ENCODE assay signal across 14 cellular contexts in genomic region chr1:79100385-79100784, GRCh38.
DNase-seq lines count a peak whose midpoint lies in the region; ATAC-seq, FAIRE-seq and TF ChIP-seq lines count a peak whose summit lies in the region.
"Had no signal": no experiment of that assay in that cellular context is flagged by ENCODE, and none has a peak within 500 bp of the region (broad histone marks: within the 10 kb centered on the region; RNA-seq: fewer than 3 reads in every experiment).

No MANE protein-coding gene starts in this region.

- ATAC-seq in K562 (no peak), left ventricle myocardium superior (no peak)
- ATAC-seq: activated T-cell treated with anti-CD3 and anti-CD28 coated beads, Interleukin-2, amount 50 U/mL, for 72 hours; T-cell had no signal

- H3K36me3 Mint-ChIP-seq in nephron progenitor cell (ENCODE audit: low read depth): no peaks in the 10 kb centered on the region
- H3K36me3 Mint-ChIP-seq: T-cell, type B pancreatic cell had no signal

- intact Hi-C loops in K562 (cut with micrococcal nuclease): no loop called here
- intact Hi-C loops in left ventricle myocardium superior (cut with micrococcal nuclease): no loop called here

- no peak overlapping the region for H3K27ac ChIP-seq in K562 (ENCODE audit: extremely low read depth, low read depth, low read length)
- H3K27ac ChIP-seq: ascending aorta had no signal

- no peaks in the 10 kb centered on the region for H3K4me1 ChIP-seq in K562 (replicated peaks in 1 of 2; ENCODE audit: control insufficient read depth in 2 of 2, insufficient read depth in 2 of 2, low read length in 2 of 2)

- no peaks in the 10 kb centered on the region for H3K79me2 ChIP-seq in K562 (ENCODE audit: control insufficient read depth, insufficient read depth, low read length)

- H3K9me3 ChIP-seq in K562 (replicated peaks; ENCODE audit: control insufficient read depth, insufficient read depth, low read depth, low read length): no peaks in the 10 kb centered on the region
- H3K9me3 ChIP-seq: ascending aorta had no signal

- no peak for TF ChIP-seq RAD21 in K562 (CRISPR knock-in tag; conservative IDR thresholded peaks at IDR 0.05 in 1 of 2, IDR thresholded peaks at IDR 0.05 in 1 of 2)

- no peaks in the 10 kb centered on the region for H3K27me3 ChIP-seq in K562 (ENCODE audit: control insufficient read depth in 2 of 2, insufficient read depth in 2 of 2, low read length in 2 of 2)
- H3K27me3 ChIP-seq: ascending aorta had no signal

- no peaks in the 10 kb centered on the region for H3K27me3 Mint-ChIP-seq in nephron progenitor cell (ENCODE audit: low read depth, poor library complexity)
- H3K27me3 Mint-ChIP-seq: T-cell, type B pancreatic cell had no signal

- H3K4me1 Mint-ChIP-seq in nephron progenitor cell: peaks cover 13% of the 10 kb centered on the region
- H3K4me1 Mint-ChIP-seq: T-cell had no signal

- TF ChIP-seq EP300 in K562 (IDR thresholded peaks at IDR 0.05; ENCODE audit: low read length): no peak

- H3K9me1 ChIP-seq in K562 (ENCODE audit: control insufficient read depth, insufficient read depth, low read length): no peaks in the 10 kb centered on the region

- no peak overlapping the region for H3K4me3 ChIP-seq in K562
- H3K4me3 ChIP-seq: ascending aorta had no signal

- CTCF ChIA-PET in K562 (lab: Yijun Ruan, JAX; ENCODE audit: low intra/inter-chr PET ratio): no interaction called here

- H3K9ac ChIP-seq in K562 (ENCODE audit: insufficient read depth in 1 of 2, low read depth in 2 of 2, low read length in 2 of 2): no peak overlapping the region

- H3K27ac Mint-ChIP-seq in nephron progenitor cell: no peak overlapping the region
- H3K27ac Mint-ChIP-seq: activated T-cell treated with anti-CD3 and anti-CD28 coated beads, Interleukin-2, amount 50 U/mL, for 72 hours; T-cell; type B pancreatic cell had no signal

- TF ChIP-seq POLR2A in K562 (conservative IDR thresholded peaks at IDR 0.05): no peak

- no peak for FAIRE-seq in K562 (lab: Jason Lieb, UNC)

- no peaks in the 10 kb centered on the region for H4K20me1 ChIP-seq in K562 (replicated peaks; ENCODE audit: control insufficient read depth, insufficient read depth, low read length)

- DNase-seq in AG08395 (ENCODE audit: low spot score) (peak; percentile 68), HT1080 (ENCODE audit: low read depth) (peak; percentile 61), K562 (ENCODE audit: extremely low read depth in 1 of 4, low spot score in 3 of 4) (no peak), iPS-NIHi7 (ENCODE audit: extremely low spot score) (peak; percentile 13), nephron progenitor cell (no peak), left ventricle myocardium superior (no peak), dedifferentiated amniotic fluid mesenchymal stem cell (ENCODE audit: extremely low spot score) (no peak), HuH-7.5 (ENCODE audit: low spot score) (no peak)
- DNase-seq: activated CD4-positive, alpha-beta T cell treated with anti-CD3 and anti-CD28 coated beads for 1 hour; activated T-cell treated with anti-CD3 and anti-CD28 coated beads, Interleukin-2, amount 50 U/mL, for 72 hours; NCI-H2107; T-cell had no signal

- no TSS peak for BruUV-seq in K562 (replicated peaks; lab: Mats Ljungman, UMichigan)

- H3K4me2 ChIP-seq in K562 (ENCODE audit: insufficient read depth, low read length): no peak overlapping the region

- 1% methylated on average over 7 of the region's 7 CpGs for WGBS in K562 (ENCODE audit: insufficient coverage, low coverage, missing lambda C conversion rate)

- POLR2A ChIA-PET in K562 (lab: Yijun Ruan, JAX): no interaction called here

- no peaks in the 10 kb centered on the region for H3K36me3 ChIP-seq in K562 (ENCODE audit: control insufficient read depth, insufficient read depth, low read length)
- H3K36me3 ChIP-seq: ascending aorta had no signal

- no peak overlapping the region for H3K4me3 Mint-ChIP-seq in nephron progenitor cell
- H3K4me3 Mint-ChIP-seq: activated T-cell treated with anti-CD3 and anti-CD28 coated beads, Interleukin-2, amount 50 U/mL, for 72 hours; T-cell; type B pancreatic cell had no signal

- TF ChIP-seq CTCF in K562 (IDR thresholded peaks at IDR 0.05 in 2 of 3, conservative IDR thresholded peaks at IDR 0.05 in 1 of 3; ENCODE audit: insufficient read depth in 2 of 3, low read depth in 1 of 3, low read length in 3 of 3) (no peak), nephron progenitor cell (IDR thresholded peaks at IDR 0.05) (no peak)

- in situ Hi-C loops in K562 (cut with MboI): no loop called here

- no peak overlapping the region for H2AFZ ChIP-seq in K562 (ENCODE audit: low read depth, low read length)

- H3K9me3 Mint-ChIP-seq in nephron progenitor cell: no peaks in the 10 kb centered on the region
- H3K9me3 Mint-ChIP-seq: type B pancreatic cell had no signal

TF ChIP-seq in K562, 482 proteins besides CTCF, POLR2A, EP300 and RAD21:
- TF ChIP-seq TEAD1 (CRISPR knock-in tag; IDR thresholded peaks at IDR 0.05): no peak
- no peak for TF ChIP-seq SLC30A9 (CRISPR knock-in tag; IDR thresholded peaks at IDR 0.05)
- TF ChIP-seq ATF3 (IDR thresholded peaks at IDR 0.05): 0 out of 2 replicates have a peak, but pooled peaks have one; percentile 28
- TF ChIP-seq ATF3 (CRISPR knock-in tag; conservative IDR thresholded peaks at IDR 0.05): no peak

Comparison
In these comparisons a context has a peak if more than half of its experiments do, and no peak if none do; other contexts are left out.
1. DNase-seq: peak in AG08395 (single experiment), HT1080 (single experiment) and iPS-NIHi7 (single experiment); none in K562 (0 of 4), nephron progenitor cell (single experiment), left ventricle myocardium superior (single experiment), dedifferentiated amniotic fluid mesenchymal stem cell (single experiment) and HuH-7.5 (single experiment).